11 cellular contexts compared by ENCODE assay signal in genomic region chr5:150295172-150295611, GRCh38. TPM values are rescaled to one million over a fixed set of nuclear protein-coding genes. Genes with fewer than 3 reads are reported as not detected.
DNase-seq lines count a peak whose midpoint lies in the region; TF ChIP-seq lines count a peak whose summit lies in the region.
"Had no signal": no experiment of that assay in that cellular context is flagged by ENCODE, and none has a peak within 500 bp of the region (broad histone marks: within the 10 kb centered on the region; RNA-seq: fewer than 3 reads in every experiment).

No MANE protein-coding gene starts in this region.

- peak overlapping the region; percentile 42 for H3K27ac ChIP-seq in epithelial cell of prostate

- H3K36me3 Mint-ChIP-seq in osteocyte (ENCODE audit: unreplicated experiment), result no peaks in the 10 kb centered on the region
- H3K36me3 Mint-ChIP-seq: activated naive CD4-positive, alpha-beta T cell treated with anti-CD3 and anti-CD28 coated beads, Interleukin-2, amount 50 U/mL, for 72 hours had no signal

- no peaks in the 10 kb centered on the region for H3K9me3 Mint-ChIP-seq in osteocyte (ENCODE audit: unreplicated experiment)
- H3K9me3 Mint-ChIP-seq: activated naive CD4-positive, alpha-beta T cell treated with anti-CD3 and anti-CD28 coated beads, Interleukin-2, amount 50 U/mL, for 72 hours; H9 had no signal

- H3K27me3 Mint-ChIP-seq in osteocyte (ENCODE audit: unreplicated experiment), result no peaks in the 10 kb centered on the region

- H3K27me3 ChIP-seq in H7 (ENCODE audit: control insufficient read depth, insufficient read depth, low read length), result no peaks in the 10 kb centered on the region

- no peaks in the 10 kb centered on the region for H3K36me3 ChIP-seq in H7 (replicated peaks; ENCODE audit: control insufficient read depth, insufficient read depth, low read length)

- peak overlapping the region; percentile 38 for H3K27ac Mint-ChIP-seq in osteocyte (ENCODE audit: unreplicated experiment)
- H3K27ac Mint-ChIP-seq: activated naive CD4-positive, alpha-beta T cell treated with anti-CD3 and anti-CD28 coated beads, Interleukin-2, amount 50 U/mL, for 72 hours; H9 had no signal

- H3K4me3 Mint-ChIP-seq in osteocyte (ENCODE audit: unreplicated experiment), result no peak overlapping the region
- H3K4me3 Mint-ChIP-seq: H9 had no signal

- DNase-seq in Caki2 (ENCODE audit: low read depth) (peak; percentile 51), NCI-H510A (lab: John Stamatoyannopoulos, UW) (peak; percentile 59), epithelial cell of prostate (ENCODE audit: low read depth, low spot score) (peak; percentile 59), osteocyte (ENCODE audit: extremely low spot score, unreplicated experiment) (no peak), NCI-H2081 (lab: John Stamatoyannopoulos, UW) (no peak), NCI-H82 (lab: John Stamatoyannopoulos, UW) (no peak), H7 (no peak), epidermal melanocyte (ENCODE audit: insufficient read length, low spot score) (no peak)
- DNase-seq: H9; stimulated activated CD4-positive, alpha-beta T cell treated with anti-CD3 and anti-CD28 coated beads, Interleukin-1b, Interleukin-23, amount 100 ng/mL, for 48 hours had no signal

- no peak overlapping the region for H3K4me3 ChIP-seq in H7 (ENCODE audit: insufficient read depth, low read depth, low read length)

- in situ Hi-C loops in Caki2 (cut with HindIII; ENCODE audit: low pct_unique_long_range_greater_than_20kb, low sequenced_read_pairs), result no loop called here

- TF ChIP-seq CTCF in osteocyte (IDR thresholded peaks at IDR 0.05), result no peak

- H3K4me1 Mint-ChIP-seq in osteocyte (ENCODE audit: unreplicated experiment), result peaks cover 13% of the 10 kb centered on the region

RNA-seq across cellular contexts. Expression of gene CAMK2A, which starts 5.6 kb away (rescaled TPM):
- not detected in 2 replicates for total RNA-seq in Caki2 (2014; rRNA removed; shearing (Covaris generic); ENCODE audit: low replicate concordance)
- total RNA-seq in osteocyte, result not detected in 2 replicates
- total RNA-seq in H7 (2014; rRNA removed; shearing (Covaris generic)), result 0.07 TPM in 1 of 2 replicates, not detected in the other
- total RNA-seq: activated naive CD4-positive, alpha-beta T cell treated with anti-CD3 and anti-CD28 coated beads, Interleukin-2, amount 50 U/mL, for 72 hours had no signal

RNA-seq across cellular contexts. Expression of gene ARSI, which starts 7.5 kb away (rescaled TPM):
- total RNA-seq in Caki2 (2014; rRNA removed; shearing (Covaris generic); ENCODE audit: low replicate concordance), result not detected in 2 replicates
- 0.51 and 0.81 TPM in 2 replicates for total RNA-seq in osteocyte
- 3.2 and 3.6 TPM in 2 replicates for total RNA-seq in H7 (2014; rRNA removed; shearing (Covaris generic))
- total RNA-seq: activated naive CD4-positive, alpha-beta T cell treated with anti-CD3 and anti-CD28 coated beads, Interleukin-2, amount 50 U/mL, for 72 hours had no signal

Comparison
In these comparisons a context has a peak if more than half of its experiments do, and no peak if none do; other contexts are left out.
1. DNase-seq: peak in Caki2 (single experiment), NCI-H510A (single experiment) and epithelial cell of prostate (single experiment); none in osteocyte (single experiment), NCI-H2081 (0 of 2), NCI-H82 (single experiment), H7 (single experiment) and epidermal melanocyte (single experiment).